13 cellular contexts compared by ENCODE assay signal in genomic region chr22:30891443-30891755, GRCh38.
DNase-seq lines count a peak whose midpoint lies in the region; ATAC-seq and TF ChIP-seq lines count a peak whose summit lies in the region.
"Had no signal": no experiment of that assay in that cellular context is flagged by ENCODE, and none has a peak within 500 bp of the region (broad histone marks: within the 10 kb centered on the region; RNA-seq: fewer than 3 reads in every experiment).

No MANE protein-coding gene starts in this region.

- no peak overlapping the region for H3K23ac ChIP-seq in H9 (ENCODE audit: insufficient read length, low read depth, low read length)

- no peak overlapping the region for H3K4ac ChIP-seq in H9 (ENCODE audit: low read depth, low read length)

- H3K27me3 ChIP-seq in H9 (ENCODE audit: insufficient read depth, low read length) (no peaks in the 10 kb centered on the region), suprapubic skin (no peaks in the 10 kb centered on the region)

- H3K79me1 ChIP-seq in H9 (ENCODE audit: insufficient read depth, low read depth, low read length, poor library complexity, severe bottlenecking): no peaks in the 10 kb centered on the region

- no CpG with 5 or more reads among the region's 8 CpGs for WGBS in H9 (ENCODE audit: extremely low coverage, insufficient read length, low lambda C conversion rate)
- 83% methylated on average over 3 of the region's 8 CpGs for WGBS in suprapubic skin

- H3K79me2 ChIP-seq in H9 (ENCODE audit: insufficient read depth, low read length): no peaks in the 10 kb centered on the region

- no peak overlapping the region for H2BK12ac ChIP-seq in H9 (ENCODE audit: insufficient read length, low read depth, low read length)

- no peak overlapping the region for H2BK120ac ChIP-seq in H9 (ENCODE audit: low read depth, low read length, poor library complexity, severe bottlenecking)

- TF ChIP-seq EP300 in suprapubic skin (IDR thresholded peaks at IDR 0.05): no peak

- no peaks in the 10 kb centered on the region for H3K9me3 ChIP-seq in H9 (ENCODE audit: control insufficient read depth, low read depth, low read length)
- H3K9me3 ChIP-seq in mucosa of descending colon: no peaks in the 10 kb centered on the region
- no peaks in the 10 kb centered on the region for H3K9me3 ChIP-seq in suprapubic skin

- no peak overlapping the region for H2BK5ac ChIP-seq in H9 (ENCODE audit: insufficient read length, low read length)

- no peaks in the 10 kb centered on the region for H3K23me2 ChIP-seq in H9 (ENCODE audit: insufficient read length, low read depth, low read length, poor library complexity, severe bottlenecking)

- H2AFZ ChIP-seq in H9 (ENCODE audit: low read length): no peak overlapping the region
- H2AFZ ChIP-seq: GM23338 had no signal

- H3K4me3 ChIP-seq in mucosa of descending colon (no peak overlapping the region), suprapubic skin (no peak overlapping the region)
- H3K4me3 ChIP-seq: GM23338 had no signal

- no peak overlapping the region for H3K4me2 ChIP-seq in H9 (ENCODE audit: insufficient read depth, insufficient read length, low read length)
- H3K4me2 ChIP-seq: GM23338 had no signal

- no peak overlapping the region for H2BK20ac ChIP-seq in H9 (ENCODE audit: low read depth, low read length, poor library complexity, severe bottlenecking)

- DNase-seq in activated effector memory CD4-positive, alpha-beta T cell treated with anti-CD3 and anti-CD28 coated beads, Interleukin-2, amount 50 U/mL, for 16 hours: peak; percentile 52
- DNase-seq in activated effector memory CD4-positive, alpha-beta T cell treated with Interleukin-2 at 50 U/mL for 16 hours: no peak
- DNase-seq in H9 (no peak), mucosa of descending colon (peak in 2 of 3 donors; percentile 4 to 25), SIG-M5 (lab: John Stamatoyannopoulos, UW) (no peak), suprapubic skin (ENCODE audit: low spot score in 2 of 2) (no peak), NCI-H2171 treated with DMSO at 0.1 percent for 48 hours (lab: John Stamatoyannopoulos, UW) (no peak)
- no peak for DNase-seq in stimulated activated effector memory CD8-positive, alpha-beta T cell treated with anti-CD3 and anti-CD28 coated beads, Interleukin-12 subunit alpha, Interleukin-12 subunit beta, amount 100 ng/mL, for 72 hours (ENCODE audit: low spot score in 2 of 2)
- DNase-seq: CD4-positive, alpha-beta T cell; DMS79 treated with DMSO at 0.1 percent for 48 hours; NCI-H69 had no signal

- no peak overlapping the region for H3K56ac ChIP-seq in H9 (ENCODE audit: insufficient read length, low read depth, low read length)

- no peak for ATAC-seq in mucosa of descending colon
- no peak for ATAC-seq in stimulated activated effector memory CD8-positive, alpha-beta T cell treated with anti-CD3 and anti-CD28 coated beads, Interleukin-12 subunit alpha, Interleukin-12 subunit beta, amount 100 ng/mL, for 72 hours
- ATAC-seq: Right ventricle myocardium inferior had no signal

- no peak for TF ChIP-seq POLR2A in suprapubic skin (IDR thresholded peaks at IDR 0.05)

- H3K9me3 Mint-ChIP-seq in H9: no peaks in the 10 kb centered on the region; a peak in 1 of 5 replicates
- H3K9me3 Mint-ChIP-seq in stimulated activated effector memory CD8-positive, alpha-beta T cell treated with anti-CD3 and anti-CD28 coated beads, Interleukin-12 subunit alpha, Interleukin-12 subunit beta, amount 100 ng/mL, for 72 hours: no peaks in the 10 kb centered on the region
- H3K9me3 Mint-ChIP-seq: CD4-positive, alpha-beta T cell; GM23338 had no signal

- no peaks in the 10 kb centered on the region for H3K27me3 Mint-ChIP-seq in H9 (ENCODE audit: low read depth)
- H3K27me3 Mint-ChIP-seq: CD4-positive, alpha-beta T cell had no signal

- no peak overlapping the region; the same call in 1 of the 2 replicates for H3K14ac ChIP-seq in H9 (ENCODE audit: insufficient read depth, low read length)

- no peak overlapping the region for H3K9ac ChIP-seq in H9 (ENCODE audit: extremely low read depth, insufficient read length, low read length)

- H3K27ac ChIP-seq in H9 (ENCODE audit: insufficient read length, low read depth, low read length) (no peak overlapping the region), suprapubic skin (no peak overlapping the region)

- no peak overlapping the region for H3K18ac ChIP-seq in H9 (ENCODE audit: insufficient read length, low read depth, low read length)

- H3K4me1 ChIP-seq in H9 (ENCODE audit: insufficient read depth, low read length): no peaks in the 10 kb centered on the region; the same call in 1 of the 2 replicates
- H3K4me1 ChIP-seq in mucosa of descending colon (ENCODE audit: low read depth): no peaks in the 10 kb centered on the region
- H3K4me1 ChIP-seq in suprapubic skin: no peaks in the 10 kb centered on the region

- H3K4me1 Mint-ChIP-seq in H9: peaks cover 25 to 26% of the 10 kb centered on the region in 2 experiments
- H3K4me1 Mint-ChIP-seq in stimulated activated effector memory CD8-positive, alpha-beta T cell treated with anti-CD3 and anti-CD28 coated beads, Interleukin-12 subunit alpha, Interleukin-12 subunit beta, amount 100 ng/mL, for 72 hours: peaks cover 20% of the 10 kb centered on the region

- H4K20me1 ChIP-seq in H9 (ENCODE audit: control insufficient read depth, insufficient read depth, insufficient read length): no peaks in the 10 kb centered on the region

- H3K36me3 Mint-ChIP-seq in H9 (ENCODE audit: insufficient read depth in 1 of 3, low read depth in 3 of 3): peaks cover 5 to 23% (median 7%) of the 10 kb centered on the region in 3 experiments; a peak in 5 of 7 replicates
- H3K36me3 Mint-ChIP-seq in stimulated activated effector memory CD8-positive, alpha-beta T cell treated with anti-CD3 and anti-CD28 coated beads, Interleukin-12 subunit alpha, Interleukin-12 subunit beta, amount 100 ng/mL, for 72 hours: peaks cover 10% of the 10 kb centered on the region

- intact Hi-C loops in mucosa of descending colon (cut with DNase I, micrococcal nuclease): no loop called here

- H4K91ac ChIP-seq in H9 (ENCODE audit: insufficient read length, low read depth, low read length): no peak overlapping the region

- no peak overlapping the region for H2BK15ac ChIP-seq in H9 (ENCODE audit: low read depth, low read length)

- no peak overlapping the region for H3T11ph ChIP-seq in H9 (ENCODE audit: low read length)

- H3K27ac Mint-ChIP-seq in H9: peak overlapping the region; percentile 49 to 86 (median 64); a peak in 3 of 7 replicates
- H3K27ac Mint-ChIP-seq in stimulated activated effector memory CD8-positive, alpha-beta T cell treated with anti-CD3 and anti-CD28 coated beads, Interleukin-12 subunit alpha, Interleukin-12 subunit beta, amount 100 ng/mL, for 72 hours: peak overlapping the region; percentile 76
- H3K27ac Mint-ChIP-seq: GM23338 had no signal

- no peak overlapping the region for H4K8ac ChIP-seq in H9 (replicated peaks; ENCODE audit: insufficient read length, low read depth, low read length)

- H2AK5ac ChIP-seq in H9 (ENCODE audit: insufficient read length, low read length): no peak overlapping the region

- no peak overlapping the region for H4K5ac ChIP-seq in H9 (ENCODE audit: insufficient read length, low read depth, low read length)

- H3K4me3 Mint-ChIP-seq in H9: no peak overlapping the region
- H3K4me3 Mint-ChIP-seq in stimulated activated effector memory CD8-positive, alpha-beta T cell treated with anti-CD3 and anti-CD28 coated beads, Interleukin-12 subunit alpha, Interleukin-12 subunit beta, amount 100 ng/mL, for 72 hours: no peak overlapping the region
- H3K4me3 Mint-ChIP-seq: CD4-positive, alpha-beta T cell; GM23338 had no signal

- H3K36me3 ChIP-seq in mucosa of descending colon (ENCODE audit: low read depth) (no peaks in the 10 kb centered on the region), suprapubic skin (peaks cover 12% of the 10 kb centered on the region)

- no peak for TF ChIP-seq CTCF in H9 (conservative IDR thresholded peaks at IDR 0.05)
- no peak for TF ChIP-seq CTCF in mucosa of descending colon (IDR thresholded peaks at IDR 0.05)
- TF ChIP-seq CTCF in suprapubic skin (IDR thresholded peaks at IDR 0.05): no peak

Comparison
In these comparisons a context has a peak if more than half of its experiments do, and no peak if none do; other contexts are left out.
1. DNase-seq: peak in activated effector memory CD4-positive, alpha-beta T cell treated with anti-CD3 and anti-CD28 coated beads, Interleukin-2, amount 50 U/mL, for 16 hours (single experiment) and mucosa of descending colon (2 of 3); none in activated effector memory CD4-positive, alpha-beta T cell treated with Interleukin-2 at 50 U/mL for 16 hours (single experiment), H9 (single experiment), stimulated activated effector memory CD8-positive, alpha-beta T cell treated with anti-CD3 and anti-CD28 coated beads, Interleukin-12 subunit alpha, Interleukin-12 subunit beta, amount 100 ng/mL, for 72 hours (0 of 2), SIG-M5 (single experiment), suprapubic skin (0 of 2) and NCI-H2171 treated with DMSO at 0.1 percent for 48 hours (single experiment).